ENCODE assay signal across 15 cellular contexts in genomic region chr10:97922378-97922758, GRCh38.
DNase-seq lines count a peak whose midpoint lies in the region; ATAC-seq and TF ChIP-seq lines count a peak whose summit lies in the region.
"Had no signal": no experiment of that assay in that cellular context is flagged by ENCODE, and none has a peak within 500 bp of the region (broad histone marks: within the 10 kb centered on the region; RNA-seq: fewer than 3 reads in every experiment).

No MANE protein-coding gene starts in this region.

- intact Hi-C loops in Right ventricle myocardium inferior (cut with DNase I), result no loop called here
- intact Hi-C loops in left cardiac atrium (cut with DNase I), result loop anchor here in 1 of 2 donors (5.0 kb wide), 1 partner anchor 105 kb away; no protein-coding TSS in a partner anchor
- intact Hi-C loops in thyroid gland (cut with DNase I), result no loop called here

- H3K9me3 ChIP-seq in thyroid gland, result no peaks in the 10 kb centered on the region
- H3K9me3 ChIP-seq: A549 had no signal

- WGBS in thyroid gland, 2 donors, result 53 to 75% methylated on average over 4 to 7 of the region's 7 CpGs

- H3K36me3 ChIP-seq in thyroid gland, result no peaks in the 10 kb centered on the region

- peak overlapping the region; percentile 3 to 67 (median 56) for H3K27ac ChIP-seq in thyroid gland
- H3K27ac ChIP-seq: A549 had no signal

- peak; percentile 33 for DNase-seq in Right ventricle myocardium inferior (ENCODE audit: missing footprints)
- no peak for DNase-seq in left cardiac atrium
- peak; percentile 61 for DNase-seq in NCI-H1105 treated with DMSO at 0.1 percent for 48 hours (lab: John Stamatoyannopoulos, UW)
- DNase-seq in SHP77 treated with DMSO at 0.1 percent for 48 hours (lab: John Stamatoyannopoulos, UW), result peak; percentile 8
- no peak for DNase-seq in thyroid gland
- no peak for DNase-seq in AML-193 (lab: John Stamatoyannopoulos, UW)
- DNase-seq in activated CD4-positive, CD25-positive, alpha-beta regulatory T cell (lab: John Stamatoyannopoulos, UW), result no peak
- DNase-seq: Calu3, Karpas-422, NCI-H1930, PC-3 had no signal

- TF ChIP-seq CTCF in thyroid gland (IDR thresholded peaks at IDR 0.05), result no peak

- ATAC-seq in Right ventricle myocardium inferior (no peak), left cardiac atrium (no peak), GM21381 (IDR thresholded peaks at IDR 0.05; ENCODE audit: unreplicated experiment) (no peak)
- ATAC-seq: GM23338, PC-3, SK-N-SH treated with all-trans-retinoic acid at 6 μM for 48 hours had no signal

- no peak for TF ChIP-seq POLR2A in thyroid gland (IDR thresholded peaks at IDR 0.05)

- H3K4me3 ChIP-seq in thyroid gland (replicated peaks in 1 of 3), result no peak overlapping the region
- H3K4me3 ChIP-seq: A549, GM23338 had no signal

- H3K4me1 ChIP-seq in thyroid gland, result peaks cover 16 to 17% of the 10 kb centered on the region in 2 donors
- H3K4me1 ChIP-seq: A549 had no signal

- no peaks in the 10 kb centered on the region for H3K27me3 ChIP-seq in thyroid gland

Comparison
In these comparisons a context has a peak if more than half of its experiments do, and no peak if none do; other contexts are left out.
1. DNase-seq: peak in Right ventricle myocardium inferior (single experiment), NCI-H1105 treated with DMSO at 0.1 percent for 48 hours (single experiment) and SHP77 treated with DMSO at 0.1 percent for 48 hours (single experiment); none in left cardiac atrium (single experiment), thyroid gland (0 of 2), AML-193 (0 of 2) and activated CD4-positive, CD25-positive, alpha-beta regulatory T cell (0 of 4).